In the genomic region with DNA sequence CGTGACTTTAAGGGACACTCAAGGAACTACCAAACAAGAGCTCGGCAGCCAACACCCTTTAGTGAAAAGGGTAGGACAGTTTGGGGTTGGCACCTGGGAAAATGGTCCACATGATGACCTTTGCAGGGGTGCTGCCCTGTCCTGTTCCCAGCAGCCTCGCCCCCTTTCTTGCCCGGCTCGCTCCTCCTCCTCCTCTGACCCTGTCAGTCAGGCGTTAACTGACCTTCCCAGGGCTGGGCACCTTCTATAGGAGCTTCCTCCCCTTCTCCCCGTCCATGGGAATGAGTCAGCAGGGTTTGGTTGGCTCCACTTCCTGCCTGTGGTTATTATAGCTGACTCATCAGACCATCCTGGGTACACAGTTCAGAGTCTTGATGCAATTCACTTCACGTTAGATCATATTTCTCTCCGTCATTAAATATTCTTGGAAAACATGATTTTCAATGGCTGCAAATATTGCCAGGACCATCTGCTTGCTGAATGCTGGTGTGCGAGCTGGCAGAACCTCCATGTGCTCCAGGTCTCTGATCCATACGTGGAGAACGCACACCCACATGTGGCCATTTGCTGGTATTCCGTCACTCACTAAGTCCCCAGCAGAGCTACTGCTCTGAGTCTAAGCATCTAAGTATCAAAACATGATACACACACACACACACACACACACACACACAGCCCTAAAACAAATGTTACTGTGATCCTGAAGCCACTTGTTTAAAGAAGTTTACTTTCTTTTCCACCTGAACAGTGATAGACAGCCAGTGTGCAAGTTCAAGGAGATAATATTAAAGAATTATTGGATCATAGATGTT, we compare ENCODE assay signal across 8 cellular contexts.
DNase-seq lines count a peak whose midpoint lies in the region; ATAC-seq, FAIRE-seq and TF ChIP-seq lines count a peak whose summit lies in the region.

No MANE protein-coding gene starts in this region.

- TF ChIP-seq RAD21 in A549 (conservative IDR thresholded peaks at IDR 0.05 in 1 of 2, IDR thresholded peaks at IDR 0.05 in 1 of 2) = peak; percentile 92 to 95

- H3K4me1 Mint-ChIP-seq in chondrocyte (ENCODE audit: low read depth) = peaks cover 45% of the 10 kb centered on the region

- no peaks in the 10 kb centered on the region for H3K27me3 ChIP-seq in lung (ENCODE audit: control insufficient read depth, insufficient read depth)

- DNase-seq in A549 (ENCODE audit: low read depth in 1 of 2, low spot score in 1 of 2) (peak; percentile 95 to 97), NCI-H2196 treated with DMSO at 0.1 percent for 48 hours (lab: John Stamatoyannopoulos, UW; ENCODE audit: unreplicated experiment) (peak; percentile 89), chondrocyte (ENCODE audit: low spot score) (no peak), lung (ENCODE audit: low spot score) (peak; percentile 81), GM20000 (ENCODE audit: low spot score) (no peak)
- peak in 3 of 4 experiments; percentile 6 to 30 (median 21) for DNase-seq in activated CD4-positive, CD25-positive, alpha-beta regulatory T cell (lab: John Stamatoyannopoulos, UW)
- peak; percentile 10 to 26 for DNase-seq in stimulated activated CD8-positive, alpha-beta memory T cell treated with anti-CD3 and anti-CD28 coated beads, Interleukin-4, amount 100 ng/mL, for 1 hour (ENCODE audit: low read depth in 2 of 2, low spot score in 1 of 2)

- H3K27me3 Mint-ChIP-seq in chondrocyte (ENCODE audit: low read depth) = no peaks in the 10 kb centered on the region

- peak overlapping the region; percentile 75 for H3K4me2 ChIP-seq in A549

- 4% methylated on average over 13 of the region's 13 CpGs for WGBS in A549 (ENCODE audit: missing lambda C conversion rate)
- 20 to 38% methylated on average over 13 of the region's 13 CpGs for WGBS in lung, 2 donors

- no peak for TF ChIP-seq POLR2A in A549 (IDR thresholded peaks at IDR 0.05; ENCODE audit: low read length)

- H3K4me3 Mint-ChIP-seq in chondrocyte (ENCODE audit: unreplicated experiment) = peak overlapping the region; percentile 62

- TF ChIP-seq CTCF in A549 (IDR thresholded peaks at IDR 0.05) (peak; percentile 76), chondrocyte (IDR thresholded peaks at IDR 0.05) (peak; percentile 75), lung (IDR thresholded peaks at IDR 0.05; ENCODE audit: control extremely low read depth, extremely low read depth) (no peak), GM20000 (IDR thresholded peaks at IDR 0.05; ENCODE audit: extremely low read depth, missing control alignments) (no peak)

- H3K36me3 Mint-ChIP-seq in chondrocyte (ENCODE audit: low read depth) = peaks cover 4% of the 10 kb centered on the region

- H3K4me3 ChIP-seq in A549 = peak overlapping the region; percentile 17; the same call in 1 of the 3 replicates
- H3K4me3 ChIP-seq in lung = no peak overlapping the region

- H3K9me3 ChIP-seq in A549 = peaks cover 6% of the 10 kb centered on the region; the same call in 1 of the 3 replicates
- peaks cover 0 to 2% of the 10 kb centered on the region in 2 donors for H3K9me3 ChIP-seq in lung (ENCODE audit: control insufficient read depth in 2 of 2, insufficient read depth in 1 of 2, low read length in 1 of 2)

- H3K9me3 Mint-ChIP-seq in chondrocyte (ENCODE audit: low read depth) = peaks cover 9% of the 10 kb centered on the region

- POLR2A ChIA-PET in A549 (lab: Yijun Ruan, JAX) = interaction anchor here (1.2 to 1.9 kb wide), 4 partner anchors 40 to 578 kb away, joined by 3 to 23 read pairs (median 7); partner anchors contain the start of gene BCL2L11

- TF ChIP-seq EP300 in A549 (IDR thresholded peaks at IDR 0.05) = peak; percentile 73 to 82; a peak in 3 of 5 replicates

- H3K36me3 ChIP-seq in lung (ENCODE audit: control insufficient read depth in 2 of 2, insufficient read depth in 2 of 2, low read length in 2 of 2) = no peaks in the 10 kb centered on the region

- peak; percentile 7 for FAIRE-seq in A549 (lab: Jason Lieb, UNC)

- peak overlapping the region; percentile 97 for H3K27ac Mint-ChIP-seq in chondrocyte (ENCODE audit: unreplicated experiment)

- H3K27ac ChIP-seq in A549 = peak overlapping the region; percentile 88 to 91
- H3K27ac ChIP-seq in lung (ENCODE audit: low read depth in 1 of 2, low read length in 1 of 2) = peak overlapping the region in 1 of 2 donors; percentile 35

- CTCF ChIA-PET in A549 (lab: Yijun Ruan, JAX) = interaction anchor here (0.5 to 3.8 kb wide), 19 partner anchors 9 to 888 kb away, joined by 3 to 23 read pairs (median 5); partner anchors contain the start of gene BCL2L11

- ATAC-seq in A549 (peak; percentile 97 to 98), GM18511 (IDR thresholded peaks at IDR 0.05; ENCODE audit: unreplicated experiment) (peak; percentile 60), lung (ENCODE audit: insufficient read depth, low FRiP score) (peak; percentile 89)

- H3K4me1 ChIP-seq in A549 (peaks cover 37% of the 10 kb centered on the region), lung (ENCODE audit: control insufficient read depth in 2 of 2, insufficient read depth in 2 of 2, low read length in 2 of 2) (peaks cover 0 to 10% of the 10 kb centered on the region in 2 donors)

TF ChIP-seq in A549, 52 proteins besides CTCF, POLR2A, EP300 and RAD21:
- TF ChIP-seq MAFK (IDR thresholded peaks at IDR 0.05; ENCODE audit: partially characterized antibody) (peak; percentile 100), HOXB13 (CRISPR knock-in tag; IDR thresholded peaks at IDR 0.05; ENCODE audit: low read depth) (peak; percentile 21; the same call in 1 of the 2 replicates), CEBPB (IDR thresholded peaks at IDR 0.05) (peak; percentile 66 to 88; a peak in 3 of 4 replicates), FOSL2 (IDR thresholded peaks at IDR 0.05) (peak; percentile 92), FOSL2 (CRISPR knock-in tag; IDR thresholded peaks at IDR 0.05) (peak; percentile 98), GATA3 (IDR thresholded peaks at IDR 0.05; ENCODE audit: borderline replicate concordance) (peak; percentile 79), JUN (IDR thresholded peaks at IDR 0.05) (peak; percentile 91 to 93; a peak in 3 of 5 replicates), PBX3 (IDR thresholded peaks at IDR 0.05) (0 out of 2 replicates have a peak, but pooled peaks have one; percentile 18), BCL3 (IDR thresholded peaks at IDR 0.05) (peak; percentile 82; the same call in 2 of the 3 replicates), RFX5 (IDR thresholded peaks at IDR 0.05) (0 out of 2 replicates have a peak, but pooled peaks have one; percentile 62), MAX (IDR thresholded peaks at IDR 0.05) (peak; percentile 96), NFE2L2 (conservative IDR thresholded peaks at IDR 0.05; ENCODE audit: low read length) (peak; percentile 91), ZSCAN20 (CRISPR knock-in tag; IDR thresholded peaks at IDR 0.05) (no peak), SMC3 (IDR thresholded peaks at IDR 0.05) (peak; percentile 91), MYC (IDR thresholded peaks at IDR 0.05; ENCODE audit: borderline replicate concordance, low read length) (peak; percentile 98), JUNB (IDR thresholded peaks at IDR 0.05) (peak; percentile 96), FOXS1 (CRISPR knock-in tag; IDR thresholded peaks at IDR 0.05) (no peak), RNF2 (IDR thresholded peaks at IDR 0.05; ENCODE audit: borderline replicate concordance, low read depth) (no peak), ESRRA (IDR thresholded peaks at IDR 0.05; ENCODE audit: borderline replicate concordance, low read length) (no peak)
TF ChIP-seq in A549: peak in this region for 14.

Comparison
In these comparisons a context has a peak if more than half of its experiments do, and no peak if none do; other contexts are left out.
1. DNase-seq: peak in A549 (2 of 2), NCI-H2196 treated with DMSO at 0.1 percent for 48 hours (single experiment), activated CD4-positive, CD25-positive, alpha-beta regulatory T cell (3 of 4), lung (single experiment) and stimulated activated CD8-positive, alpha-beta memory T cell treated with anti-CD3 and anti-CD28 coated beads, Interleukin-4, amount 100 ng/mL, for 1 hour (2 of 2); none in chondrocyte (single experiment) and GM20000 (single experiment).
2. CTCF ChIP-seq: peak in A549 (single experiment) and chondrocyte (single experiment); none in lung (single experiment) and GM20000 (single experiment).
3. Peak in every context shown above with its lines, with median percentiles within 50 percentile points of each other: ATAC-seq.